In the genomic region with DNA sequence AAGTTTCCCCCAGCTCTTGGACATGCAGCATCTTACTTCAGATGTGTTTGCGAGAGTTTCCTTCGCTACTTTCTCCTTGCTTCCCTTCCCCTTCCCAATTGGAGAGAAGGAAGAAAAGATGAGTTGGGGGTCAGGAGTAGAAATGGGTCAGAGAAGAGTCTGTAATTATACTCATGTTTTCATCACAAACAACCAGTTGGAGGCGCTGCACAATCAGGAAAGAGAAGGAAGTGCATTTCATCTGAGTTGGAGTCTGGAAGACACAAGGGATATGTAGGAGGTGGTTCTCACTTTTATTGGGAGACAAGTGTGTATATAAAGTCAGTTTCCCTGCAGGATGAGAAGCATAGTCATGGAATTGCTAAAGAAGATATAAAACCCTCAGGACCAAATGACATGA, we compare ENCODE assay signal across 1 cellular context.
TF ChIP-seq lines count a peak whose summit lies in the region.

No MANE protein-coding gene starts in this region.

TF ChIP-seq in GM12878, 131 proteins besides CTCF, POLR2A, EP300 and RAD21 (continued from another document):
- TF ChIP-seq, protein P1, sequence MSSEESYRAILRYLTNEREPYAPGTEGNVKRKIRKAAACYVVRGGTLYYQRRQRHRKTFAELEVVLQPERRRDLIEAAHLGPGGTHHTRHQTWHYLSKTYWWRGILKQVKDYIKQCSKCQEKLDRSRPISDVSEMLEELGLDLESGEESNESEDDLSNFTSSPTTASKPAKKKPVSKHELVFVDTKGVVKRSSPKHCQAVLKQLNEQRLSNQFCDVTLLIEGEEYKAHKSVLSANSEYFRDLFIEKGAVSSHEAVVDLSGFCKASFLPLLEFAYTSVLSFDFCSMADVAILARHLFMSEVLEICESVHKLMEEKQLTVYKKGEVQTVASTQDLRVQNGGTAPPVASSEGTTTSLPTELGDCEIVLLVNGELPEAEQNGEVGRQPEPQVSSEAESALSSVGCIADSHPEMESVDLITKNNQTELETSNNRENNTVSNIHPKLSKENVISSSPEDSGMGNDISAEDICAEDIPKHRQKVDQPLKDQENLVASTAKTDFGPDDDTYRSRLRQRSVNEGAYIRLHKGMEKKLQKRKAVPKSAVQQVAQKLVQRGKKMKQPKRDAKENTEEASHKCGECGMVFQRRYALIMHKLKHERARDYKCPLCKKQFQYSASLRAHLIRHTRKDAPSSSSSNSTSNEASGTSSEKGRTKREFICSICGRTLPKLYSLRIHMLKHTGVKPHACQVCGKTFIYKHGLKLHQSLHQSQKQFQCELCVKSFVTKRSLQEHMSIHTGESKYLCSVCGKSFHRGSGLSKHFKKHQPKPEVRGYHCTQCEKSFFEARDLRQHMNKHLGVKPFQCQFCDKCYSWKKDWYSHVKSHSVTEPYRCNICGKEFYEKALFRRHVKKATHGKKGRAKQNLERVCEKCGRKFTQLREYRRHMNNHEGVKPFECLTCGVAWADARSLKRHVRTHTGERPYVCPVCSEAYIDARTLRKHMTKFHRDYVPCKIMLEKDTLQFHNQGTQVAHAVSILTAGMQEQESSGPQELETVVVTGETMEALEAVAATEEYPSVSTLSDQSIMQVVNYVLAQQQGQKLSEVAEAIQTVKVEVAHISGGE (CRISPR knock-in tag; IDR thresholded peaks at IDR 0.05): no peak
- no peak for TF ChIP-seq CBFB (IDR thresholded peaks at IDR 0.05; ENCODE audit: low read depth)
- TF ChIP-seq BRCA1 (IDR thresholded peaks at IDR 0.05; ENCODE audit: low read depth, low read length): no peak
TF ChIP-seq in GM12878: peak in this region for 0.
